Comparison of ENCODE assay signal across 22 cellular contexts in the genomic region with DNA sequence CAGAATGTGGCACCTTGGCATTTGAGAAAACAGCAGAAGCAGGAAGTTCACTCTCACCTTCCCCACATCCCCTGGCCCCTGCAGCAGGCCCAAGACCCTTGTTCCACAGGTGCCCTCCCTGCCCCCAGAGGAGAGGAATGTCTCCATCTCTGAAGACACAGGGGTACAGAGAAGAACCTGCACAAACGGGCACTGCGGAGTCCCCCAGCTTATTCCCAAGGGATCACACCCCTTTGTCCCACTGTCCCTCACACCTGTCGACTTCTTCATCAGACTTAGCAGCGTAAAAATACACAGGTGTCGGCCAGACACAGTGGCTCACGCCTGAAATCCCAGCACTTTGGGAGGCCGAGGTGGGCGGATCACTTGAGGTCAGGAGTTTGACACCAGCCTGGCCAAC.
"Had no signal": no experiment of that assay in that cellular context is flagged by ENCODE, and none has a peak within 500 bp of the region (broad histone marks: within the 10 kb centered on the region; RNA-seq: fewer than 3 reads in every experiment).

No MANE protein-coding gene starts in this region.

- H3K36me3 Mint-ChIP-seq: memory B cell had no signal

- ATAC-seq: gastroesophageal sphincter, left cardiac atrium, lower lobe of right lung, psoas muscle, right lobe of liver had no signal

- H3K27ac Mint-ChIP-seq: memory B cell; nephron progenitor cell; stimulated activated memory B cell treated with anti-CD40 and anti-IgM and Interleukin-4, amounts not matched to agents 10 μg/mL and 1 μg/mL and 100 μg/mL, for 72 hours; stimulated activated naive CD8-positive, alpha-beta T cell treated with anti-CD3 and anti-CD28 coated beads, Interleukin-15, Interleukin-2, amounts not matched to agents 100 ng/mL and 50 ng/mL, for 24 hours had no signal

- H3K9me3 Mint-ChIP-seq: memory B cell; nephron progenitor cell; stimulated activated memory B cell treated with anti-CD40 and anti-IgM and Interleukin-4, amounts not matched to agents 10 μg/mL and 1 μg/mL and 100 μg/mL, for 72 hours; stimulated activated naive CD8-positive, alpha-beta T cell treated with anti-CD3 and anti-CD28 coated beads, Interleukin-15, Interleukin-2, amounts not matched to agents 100 ng/mL and 50 ng/mL, for 24 hours had no signal

- H3K4me3 ChIP-seq: esophagus squamous epithelium, gastroesophageal sphincter, psoas muscle, right lobe of liver, tibial nerve had no signal

- H3K4me3 Mint-ChIP-seq: memory B cell had no signal

- H3K9ac ChIP-seq: parathyroid adenoma had no signal

- H3K9me3 ChIP-seq: esophagus squamous epithelium, gastroesophageal sphincter, left ventricle myocardium inferior, lower lobe of right lung, psoas muscle, right lobe of liver, tibial nerve had no signal

- H3K27ac ChIP-seq: epithelial cell of prostate, esophagus squamous epithelium, gastroesophageal sphincter, left ventricle myocardium inferior, lower lobe of right lung, parathyroid adenoma, psoas muscle, right lobe of liver, tibial nerve had no signal

- H3K27me3 ChIP-seq: right lobe of liver had no signal

- DNase-seq: effector memory CD4-positive, alpha-beta T cell; esophagus squamous epithelium; foreskin fibroblast; glutamatergic neuron; kidney; left cardiac atrium; left ventricle myocardium inferior; lower lobe of right lung; midbrain; nephron progenitor cell; psoas muscle; right lobe of liver; stimulated activated CD4-positive, alpha-beta T cell treated with anti-CD3 and anti-CD28 coated beads, Interleukin-15, amount 100 ng/mL, for 24 hours; stimulated activated CD4-positive, alpha-beta T cell treated with anti-CD3 and anti-CD28 coated beads, Interleukin-1b, Interleukin-23, amount 100 ng/mL, for 48 hours; stimulated activated CD4-positive, alpha-beta T cell treated with anti-CD3 and anti-CD28 coated beads, Interleukin-4, amount 100 ng/mL, for 24 hours had no signal

- H3K79me2 ChIP-seq: parathyroid adenoma had no signal

- H2AFZ ChIP-seq: parathyroid adenoma had no signal

- H3K4me1 ChIP-seq: parathyroid adenoma, right lobe of liver had no signal

- H3K36me3 ChIP-seq: esophagus squamous epithelium, gastroesophageal sphincter, left ventricle myocardium inferior, lower lobe of right lung, right lobe of liver had no signal
